8 cellular contexts compared by ENCODE assay signal in genomic region chr4:102869569-102870227, GRCh38. TPM values are rescaled to one million over a fixed set of nuclear protein-coding genes. Genes with fewer than 3 reads are reported as not detected.
DNase-seq lines count a peak whose midpoint lies in the region; ATAC-seq and TF ChIP-seq lines count a peak whose summit lies in the region.

No MANE protein-coding gene starts in this region.

- peaks cover 3% of the 10 kb centered on the region for H3K36me3 Mint-ChIP-seq in IgD-negative memory B cell

- intact Hi-C loops in adrenal gland (cut with DNase I): loop anchor here in 1 of 2 donors (5.0 kb wide), 1 partner anchor 42 kb away; the partner anchor contains the start of gene UBE2D3

- H3K36me3 ChIP-seq in adrenal gland (replicated peaks in 1 of 2): no peaks in the 10 kb centered on the region

- H3K27ac Mint-ChIP-seq in IgD-negative memory B cell: peak overlapping the region; percentile 96 to 100 (median 99)

- peaks cover 0 to 39% of the 10 kb centered on the region in 2 donors for H3K4me1 ChIP-seq in adrenal gland (replicated peaks in 1 of 2)

- no peaks in the 10 kb centered on the region for H3K27me3 Mint-ChIP-seq in IgD-negative memory B cell

- no peaks in the 10 kb centered on the region for H3K9me3 ChIP-seq in adrenal gland (replicated peaks in 1 of 3)

- TF ChIP-seq CTCF in adrenal gland (IDR thresholded peaks at IDR 0.05): no peak

- WGBS in adrenal gland, 4 donors: 7 to 13% (median 9%) methylated on average over 19 of the region's 19 CpGs

- ATAC-seq in GM21381 (IDR thresholded peaks at IDR 0.05; ENCODE audit: unreplicated experiment) (peak; percentile 23), left lobe of liver (peak; percentile 24)

- no peak for TF ChIP-seq POLR2A in adrenal gland (IDR thresholded peaks at IDR 0.05)

- peak overlapping the region; percentile 0 to 80 (median 74) for H3K4me3 ChIP-seq in adrenal gland

- H3K27ac ChIP-seq in adrenal gland (peak overlapping the region; percentile 84 to 100 (median 97)), substantia nigra (ENCODE audit: low read depth, low read length, poor library complexity, severe bottlenecking) (peak overlapping the region; percentile 96)

- H3K27me3 ChIP-seq in adrenal gland: no peaks in the 10 kb centered on the region

- H3K9me3 Mint-ChIP-seq in IgD-negative memory B cell: no peaks in the 10 kb centered on the region

- H3K4me3 Mint-ChIP-seq in IgD-negative memory B cell: peak overlapping the region; percentile 96 to 98 (median 97)

- DNase-seq in GM04503 (ENCODE audit: low read depth): peak; percentile 1
- peak in 3 of 7 donors; percentile 25 to 59 (median 33) for DNase-seq in adrenal gland
- DNase-seq in left lobe of liver (ENCODE audit: low spot score): no peak
- DNase-seq in substantia nigra (lab: John Stamatoyannopoulos, UW): peak in 2 of 49 donors; percentile 27 to 40
- DNase-seq in germinal center (ENCODE audit: low spot score): no peak
- DNase-seq in kidney glomerular epithelial cell (lab: John Stamatoyannopoulos, UW): no peak

- peaks cover 29 to 42% (median 30%) of the 10 kb centered on the region in 3 donors for H3K4me1 Mint-ChIP-seq in IgD-negative memory B cell

RNA-seq across cellular contexts. Expression of gene CISD2, which starts 0.9 kb away (rescaled TPM):
- 25.2 TPM for polyA plus RNA-seq in IgD-negative memory B cell
- total RNA-seq in adrenal gland: 10 to 100 TPM; 20.5 to 50.4 (median 34.3) TPM
- polyA plus RNA-seq in adrenal gland: 10 to 100 TPM; 13.5 to 64.6 (median 13.7) TPM
- 32.4 TPM for total RNA-seq in left lobe of liver

RNA-seq across cellular contexts. Expression of gene UBE2D3, which starts 42.3 kb away (rescaled TPM):
- polyA plus RNA-seq in IgD-negative memory B cell (396 TPM), adrenal gland (100 to 1,000 TPM; 178 to 709 (median 214) TPM)
- total RNA-seq in adrenal gland (100 to 1,000 TPM; 318 to 523 (median 398) TPM), left lobe of liver (137 TPM)
